ENCODE assay signal across 24 cellular contexts in the genomic region with DNA sequence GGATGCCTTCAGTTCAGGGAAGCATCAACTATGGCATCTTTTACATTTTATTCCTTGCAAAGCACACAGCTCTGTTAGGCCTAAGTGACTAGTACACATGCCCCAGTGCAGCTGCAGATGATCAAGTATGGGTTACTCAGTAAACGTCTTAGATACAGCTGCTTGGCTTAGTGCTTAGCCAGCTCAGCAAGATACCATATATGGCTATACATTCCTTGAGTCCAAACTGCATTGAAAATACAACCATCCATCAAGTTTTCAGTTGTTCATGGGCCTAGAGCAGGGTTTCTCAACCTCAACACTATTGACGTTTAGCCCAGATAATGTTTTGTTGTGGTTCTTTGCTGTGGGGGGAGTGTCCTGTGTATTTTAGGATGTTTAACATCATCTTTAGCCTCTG.
"Had no signal": no experiment of that assay in that cellular context is flagged by ENCODE, and none has a peak within 500 bp of the region (broad histone marks: within the 10 kb centered on the region; RNA-seq: fewer than 3 reads in every experiment).

No MANE protein-coding gene starts in this region.

- ATAC-seq: activated CD4-positive, alpha-beta T cell treated with anti-CD3 and anti-CD28 coated beads for 36 hours; activated T-cell treated with anti-CD3 and anti-CD28 coated beads, Interleukin-2, amount 50 U/mL, for 72 hours; body of pancreas; K562; PC-3; T-helper 17 cell had no signal

- H3K36me3 Mint-ChIP-seq: activated naive CD8-positive, alpha-beta T cell treated with anti-CD3 and anti-CD28 coated beads, Interleukin-2, amount 10 ng/mL, durations not matched to agents 7 days and 5 days had no signal

- DNase-seq: activated CD4-positive, alpha-beta memory T cell treated with anti-CD3 and anti-CD28 coated beads, Interleukin-2, amount 10 ng/mL, durations not matched to agents 7 days and 5 days; activated CD4-positive, alpha-beta T cell treated with anti-CD3 and anti-CD28 coated beads for 36 hours; activated CD4-positive, alpha-beta T cell treated with anti-CD3 and anti-CD28 coated beads, Interleukin-2, amount 50 U/mL, for 1 hour; activated CD4-positive, CD25-positive, alpha-beta regulatory T cell; activated naive CD4-positive, alpha-beta T cell treated with anti-CD3 and anti-CD28 coated beads, Interleukin-2, amount 50 U/mL, for 16 hours; activated naive CD8-positive, alpha-beta T cell treated with anti-CD3 and anti-CD28 coated beads, Interleukin-2, amount 10 ng/mL, durations not matched to agents 7 days and 5 days; activated T-cell treated with anti-CD3 and anti-CD28 coated beads, Interleukin-2, amount 50 U/mL, for 72 hours; adrenal gland; body of pancreas; Karpas-422; MM.1S; NCI-H1105; NCI-H1436; NCI-H1694 treated with DMSO at 0.1 percent for 48 hours; NCI-H2029 treated with DMSO at 0.1 percent for 48 hours; NCI-H345; NCI-H510A; NCI-H526 treated with DMSO at 0.1 percent for 48 hours; PC-3; SHP77 treated with DMSO at 0.1 percent for 48 hours; T-helper 17 cell; T-helper 9 cell had no signal

- H3K27ac Mint-ChIP-seq: activated CD4-positive, alpha-beta memory T cell treated with anti-CD3 and anti-CD28 coated beads, Interleukin-2, amount 10 ng/mL, durations not matched to agents 7 days and 5 days; activated CD4-positive, alpha-beta T cell treated with anti-CD3 and anti-CD28 coated beads for 36 hours; activated naive CD8-positive, alpha-beta T cell treated with anti-CD3 and anti-CD28 coated beads, Interleukin-2, amount 10 ng/mL, durations not matched to agents 7 days and 5 days; activated T-cell treated with anti-CD3 and anti-CD28 coated beads, Interleukin-2, amount 50 U/mL, for 72 hours; T-helper 17 cell had no signal

- H3K27ac ChIP-seq: adrenal gland, ascending aorta, body of pancreas had no signal

- H3K36me3 ChIP-seq: adrenal gland, ascending aorta had no signal

- H3K27me3 Mint-ChIP-seq: activated CD4-positive, alpha-beta memory T cell treated with anti-CD3 and anti-CD28 coated beads, Interleukin-2, amount 10 ng/mL, durations not matched to agents 7 days and 5 days; activated CD4-positive, alpha-beta T cell treated with anti-CD3 and anti-CD28 coated beads for 36 hours; activated naive CD8-positive, alpha-beta T cell treated with anti-CD3 and anti-CD28 coated beads, Interleukin-2, amount 10 ng/mL, durations not matched to agents 7 days and 5 days; T-helper 17 cell had no signal

- H3K4me1 ChIP-seq: adrenal gland, ascending aorta, body of pancreas had no signal

- H3K4me3 Mint-ChIP-seq: activated CD4-positive, alpha-beta memory T cell treated with anti-CD3 and anti-CD28 coated beads, Interleukin-2, amount 10 ng/mL, durations not matched to agents 7 days and 5 days; activated CD4-positive, alpha-beta T cell treated with anti-CD3 and anti-CD28 coated beads for 36 hours; activated naive CD8-positive, alpha-beta T cell treated with anti-CD3 and anti-CD28 coated beads, Interleukin-2, amount 10 ng/mL, durations not matched to agents 7 days and 5 days; activated T-cell treated with anti-CD3 and anti-CD28 coated beads, Interleukin-2, amount 50 U/mL, for 72 hours; T-helper 17 cell had no signal

- H3K27me3 ChIP-seq: adrenal gland, ascending aorta, body of pancreas had no signal

- H3K4me1 Mint-ChIP-seq: activated CD4-positive, alpha-beta memory T cell treated with anti-CD3 and anti-CD28 coated beads, Interleukin-2, amount 10 ng/mL, durations not matched to agents 7 days and 5 days; activated CD4-positive, alpha-beta T cell treated with anti-CD3 and anti-CD28 coated beads for 36 hours; activated naive CD8-positive, alpha-beta T cell treated with anti-CD3 and anti-CD28 coated beads, Interleukin-2, amount 10 ng/mL, durations not matched to agents 7 days and 5 days; T-helper 17 cell had no signal

- H3K4me3 ChIP-seq: adrenal gland, ascending aorta, body of pancreas, K562 had no signal

- H3K9me3 Mint-ChIP-seq: activated naive CD8-positive, alpha-beta T cell treated with anti-CD3 and anti-CD28 coated beads, Interleukin-2, amount 10 ng/mL, durations not matched to agents 7 days and 5 days had no signal

- H3K9me3 ChIP-seq: adrenal gland, ascending aorta, body of pancreas had no signal
